Comparison of ENCODE assay signal across 28 cellular contexts in genomic region chr6:72414648-72415047, GRCh38.
"Had no signal": no experiment of that assay in that cellular context is flagged by ENCODE, and none has a peak within 500 bp of the region (broad histone marks: within the 10 kb centered on the region; RNA-seq: fewer than 3 reads in every experiment).

No MANE protein-coding gene starts in this region.

- ATAC-seq: activated CD4-positive, alpha-beta T cell treated with anti-CD3 and anti-CD28 coated beads for 36 hours; activated CD8-positive, alpha-beta T cell treated with anti-CD3 and anti-CD28 coated beads, Interleukin-2, amount 10 ng/mL, durations not matched to agents 7 days and 5 days; activated naive CD8-positive, alpha-beta T cell treated with anti-CD3 and anti-CD28 coated beads, Interleukin-2, amount 50 U/mL, for 24 hours; activated T-cell treated with anti-CD3 and anti-CD28 coated beads, Interleukin-2, amount 50 U/mL, for 72 hours; esophagus mucosa; heart left ventricle had no signal

- H3K36me3 ChIP-seq: adrenal gland, heart left ventricle had no signal

- H3K27ac ChIP-seq: adrenal gland, coronary artery, heart left ventricle had no signal

- H3K4me1 ChIP-seq: adrenal gland, heart left ventricle had no signal

- H3K9me3 ChIP-seq: adrenal gland, body of pancreas, heart left ventricle had no signal

- H3K27me3 ChIP-seq: adrenal gland, body of pancreas had no signal

- DNase-seq: activated CD4-positive, alpha-beta memory T cell treated with anti-CD3 and anti-CD28 coated beads for 36 hours; activated CD4-positive, alpha-beta T cell treated with anti-CD3 and anti-CD28 coated beads for 36 hours; activated CD4-positive, alpha-beta T cell treated with anti-CD3 and anti-CD28 coated beads, Interleukin-2, amount 10 ng/mL, durations not matched to agents 24 days and 14 days; activated CD4-positive, CD25-positive, alpha-beta regulatory T cell; activated CD4-positive, CD25-positive, alpha-beta regulatory T cell treated with anti-CD3 and anti-CD28 coated beads, Interleukin-2, amount 50 U/mL, for 72 hours; activated CD8-positive, alpha-beta memory T cell treated with anti-CD3 and anti-CD28 coated beads, Interleukin-2, amount 50 U/mL, for 48 hours; activated CD8-positive, alpha-beta T cell treated with anti-CD3 and anti-CD28 coated beads, Interleukin-2, amount 10 ng/mL, durations not matched to agents 7 days and 5 days; activated gamma-delta T cell treated with Interleukin-2 at 50 U/mL for 16 hours; activated naive CD4-positive, alpha-beta T cell treated with Interleukin-2 at 50 U/mL for 16 hours; activated naive CD8-positive, alpha-beta T cell treated with anti-CD3 and anti-CD28 coated beads for 36 hours; activated naive CD8-positive, alpha-beta T cell treated with anti-CD3 and anti-CD28 coated beads, Interleukin-2, amount 50 U/mL, for 24 hours; activated T-cell treated with anti-CD3 and anti-CD28 coated beads for 4 hours; activated T-cell treated with anti-CD3 and anti-CD28 coated beads, Interleukin-2, amount 50 U/mL, for 24 hours; activated T-cell treated with anti-CD3 and anti-CD28 coated beads, Interleukin-2, amount 50 U/mL, for 72 hours; adrenal gland; aorta; caudate nucleus; cerebellar nuclear complex; effector memory CD4-positive, alpha-beta T cell; endodermal cell; foreskin fibroblast; glutamatergic neuron; heart left ventricle; T-helper 2 cell had no signal

- H3K4me3 ChIP-seq: adrenal gland, body of pancreas, coronary artery, dorsolateral prefrontal cortex, heart left ventricle had no signal
